ENCODE assay signal across 1 cellular context in genomic region chr3:130743354-130743753, GRCh38.
TF ChIP-seq lines count a peak whose summit lies in the region.

No MANE protein-coding gene starts in this region.

TF ChIP-seq in HEK293T, 16 proteins besides CTCF, POLR2A, EP300 and RAD21 (continued from another document):
- TF ChIP-seq L3MBTL2 (conservative IDR thresholded peaks at IDR 0.05): no peak
- no peak for TF ChIP-seq PKNOX1 (IDR thresholded peaks at IDR 0.05)
- no peak for TF ChIP-seq TARDBP (IDR thresholded peaks at IDR 0.05)
- TF ChIP-seq SP1 (IDR thresholded peaks at IDR 0.05): no peak
- TF ChIP-seq FOXM1 (IDR thresholded peaks at IDR 0.05; ENCODE audit: borderline replicate concordance): no peak
- TF ChIP-seq FOXK2 (IDR thresholded peaks at IDR 0.05): no peak
- TF ChIP-seq ZNF384 (IDR thresholded peaks at IDR 0.05): no peak
TF ChIP-seq in HEK293T: peak in this region for 0.
